Comparison of ENCODE assay signal across 9 cellular contexts in genomic region chr3:124032351-124032880, GRCh38. TPM values are rescaled to one million over a fixed set of nuclear protein-coding genes. Genes with fewer than 3 reads are reported as not detected.
DNase-seq lines count a peak whose midpoint lies in the region; ATAC-seq, FAIRE-seq and TF ChIP-seq lines count a peak whose summit lies in the region.
"Had no signal": no experiment of that assay in that cellular context is flagged by ENCODE, and none has a peak within 500 bp of the region (broad histone marks: within the 10 kb centered on the region; RNA-seq: fewer than 3 reads in every experiment).

No MANE protein-coding gene starts in this region.

- H4K20me1 ChIP-seq in endothelial cell of umbilical vein (replicated peaks; ENCODE audit: control insufficient read depth, extremely low read depth, insufficient read depth, low read length), result peaks cover 3% of the 10 kb centered on the region

- TF ChIP-seq CTCF in A549 (IDR thresholded peaks at IDR 0.05), result no peak
- TF ChIP-seq CTCF in RWPE2 (IDR thresholded peaks at IDR 0.05; ENCODE audit: poor library complexity, severe bottlenecking), result no peak
- TF ChIP-seq CTCF in endothelial cell of umbilical vein (IDR thresholded peaks at IDR 0.05; ENCODE audit: extremely low read depth in 1 of 2, insufficient read depth in 1 of 2, low read depth in 1 of 2, low read length in 2 of 2), result no peak
- TF ChIP-seq CTCF in vagina (IDR thresholded peaks at IDR 0.05), result no peak

- no peak for TF ChIP-seq RAD21 in A549 (conservative IDR thresholded peaks at IDR 0.05 in 1 of 2, IDR thresholded peaks at IDR 0.05 in 1 of 2)

- FAIRE-seq in A549 (lab: Jason Lieb, UNC) (no peak), endothelial cell of umbilical vein (lab: Jason Lieb, UNC) (no peak)

- H3K9me3 ChIP-seq in A549 (0 out of 3 replicates have a peak, but pooled peaks cover 4% of the 10 kb centered on the region), HAP-1 (no peaks in the 10 kb centered on the region), RWPE2 (ENCODE audit: severe bottlenecking) (no peaks in the 10 kb centered on the region), endothelial cell of umbilical vein (replicated peaks; ENCODE audit: control insufficient read depth, insufficient read depth, low read length) (no peaks in the 10 kb centered on the region), mucosa of stomach (ENCODE audit: control insufficient read depth, low read length) (no peaks in the 10 kb centered on the region), vagina (no peaks in the 10 kb centered on the region)

- H3K27me3 ChIP-seq in HAP-1 (ENCODE audit: low read depth), result peaks cover 48% of the 10 kb centered on the region
- H3K27me3 ChIP-seq in RWPE2 (ENCODE audit: insufficient read depth, poor library complexity, severe bottlenecking), result peaks cover 89% of the 10 kb centered on the region
- H3K27me3 ChIP-seq in endothelial cell of umbilical vein (ENCODE audit: control insufficient read depth in 2 of 2, insufficient read depth in 2 of 2, low read length in 2 of 2), result peaks cover 22 to 31% of the 10 kb centered on the region in 2 experiments
- peaks cover 52% of the 10 kb centered on the region for H3K27me3 ChIP-seq in mucosa of stomach (ENCODE audit: control insufficient read depth, insufficient read depth, low read length)
- H3K27me3 ChIP-seq in vagina, result no peaks in the 10 kb centered on the region

- no peaks in the 10 kb centered on the region for H3K79me2 ChIP-seq in endothelial cell of umbilical vein (ENCODE audit: control insufficient read depth, insufficient read depth, low read length)

- H3K27ac ChIP-seq in A549, result peak overlapping the region; percentile 88 to 97
- no peak overlapping the region for H3K27ac ChIP-seq in RWPE2 (ENCODE audit: poor library complexity, severe bottlenecking)
- H3K27ac ChIP-seq in endothelial cell of umbilical vein (ENCODE audit: insufficient read depth, low read depth, low read length), result peak overlapping the region; percentile 55
- peak overlapping the region; percentile 71 for H3K27ac ChIP-seq in vagina

- POLR2A ChIA-PET in A549 (lab: Yijun Ruan, JAX) (interaction anchor here (1.1 to 1.5 kb wide), 3 partner anchors 10 to 309 kb away, joined by 3 to 11 read pairs (median 6); partner anchors contain the start of gene CCDC14), endothelial cell of umbilical vein (lab: Charles Lee) (interaction anchor here (0.6 kb wide), 3 partner anchors 234 to 653 kb away, joined by 3 to 5 read pairs (median 4); no protein-coding TSS in a partner anchor)

- H3K4me3 ChIP-seq in A549, result peak overlapping the region; percentile 65
- H3K4me3 ChIP-seq in HAP-1, result peak overlapping the region; percentile 47
- H3K4me3 ChIP-seq in RWPE2 (ENCODE audit: severe bottlenecking), result peak overlapping the region; percentile 55
- H3K4me3 ChIP-seq in endothelial cell of umbilical vein (replicated peaks in 1 of 3; ENCODE audit: insufficient read depth in 1 of 3, low read depth in 1 of 3, low read length in 3 of 3), result peak overlapping the region; percentile 64 to 96 (median 65)
- peak overlapping the region; percentile 20 for H3K4me3 ChIP-seq in mucosa of stomach (ENCODE audit: low read length)
- H3K4me3 ChIP-seq in vagina, result peak overlapping the region; percentile 66 to 78

- DNase-seq in A549 (ENCODE audit: low read depth in 1 of 2, low spot score in 1 of 2) (peak in 1 of 2 experiments; percentile 8), HAP-1 (ENCODE audit: low spot score in 2 of 2) (peak; percentile 43 to 73), RWPE2 (ENCODE audit: low spot score) (no peak), endothelial cell of umbilical vein (ENCODE audit: low read depth, low spot score) (no peak), vagina (ENCODE audit: extremely low spot score in 2 of 2) (no peak), middle frontal gyrus (ENCODE audit: extremely low spot score, low spot score) (no peak), RKO (ENCODE audit: low spot score) (no peak)

- H3K4me2 ChIP-seq in A549 (peak overlapping the region; percentile 97), endothelial cell of umbilical vein (ENCODE audit: insufficient read depth, low read length) (peak overlapping the region; percentile 92)

- CTCF ChIA-PET in A549 (lab: Yijun Ruan, JAX) (interaction anchor here (0.6 to 4.4 kb wide), 24 partner anchors 10 to 671 kb away, joined by 3 to 44 read pairs (median 4); partner anchors contain the start of gene CCDC14), endothelial cell of umbilical vein (lab: Charles Lee) (interaction anchor here (0.6 to 4.1 kb wide), 29 partner anchors 9 to 657 kb away, joined by 3 to 48 read pairs (median 4); partner anchors contain the start of gene CCDC14)

- in situ Hi-C loops in HAP-1 (cut with MboI; ENCODE audit: low sequenced_read_pairs), result no loop called here

- dilution Hi-C loops in endothelial cell of umbilical vein (cut with MboI; ENCODE audit: extremely low pct_ligation_motif_present, low sequenced_read_pairs), result no loop called here

- peaks cover 8% of the 10 kb centered on the region; the same call in 1 of the 3 replicates for H3K4me1 ChIP-seq in A549
- peaks cover 8% of the 10 kb centered on the region for H3K4me1 ChIP-seq in HAP-1
- H3K4me1 ChIP-seq in RWPE2 (ENCODE audit: insufficient read depth, poor library complexity, severe bottlenecking), result no peaks in the 10 kb centered on the region
- H3K4me1 ChIP-seq in endothelial cell of umbilical vein (ENCODE audit: control insufficient read depth, extremely low read depth, insufficient read depth, low read length), result peaks cover 6% of the 10 kb centered on the region
- peaks cover 9% of the 10 kb centered on the region for H3K4me1 ChIP-seq in mucosa of stomach (ENCODE audit: control insufficient read depth, insufficient read depth, low read length)
- peaks cover 15% of the 10 kb centered on the region for H3K4me1 ChIP-seq in vagina
- H3K4me1 ChIP-seq: foreskin keratinocyte had no signal

- intact Hi-C loops in endothelial cell of umbilical vein (cut with micrococcal nuclease), result loop anchor here (2.0 to 5.0 kb wide), 6 partner anchors 16 to 525 kb away; partner anchors contain the start of gene CCDC14
- intact Hi-C loops in vagina (cut with DNase I), result loop anchor here (1.0 to 2.0 kb wide), 2 partner anchors 217 to 240 kb away; no protein-coding TSS in a partner anchor

- no TSS peak for BruUV-seq in endothelial cell of umbilical vein (replicated peaks; lab: Mats Ljungman, UMichigan)

- WGBS in A549 (ENCODE audit: missing lambda C conversion rate), result 35% methylated on average over 25 of the region's 29 CpGs

- no peak for TF ChIP-seq POLR2A in A549 (IDR thresholded peaks at IDR 0.05; ENCODE audit: low read length)
- peak; percentile 8 for TF ChIP-seq POLR2A in endothelial cell of umbilical vein (IDR thresholded peaks at IDR 0.05; ENCODE audit: low read depth, low read length)
- no peak for TF ChIP-seq POLR2A in vagina (IDR thresholded peaks at IDR 0.05)

- no peaks in the 10 kb centered on the region for H3K9me1 ChIP-seq in endothelial cell of umbilical vein (replicated peaks; ENCODE audit: control insufficient read depth, extremely low read depth, insufficient read depth, low read length)

- H3K9ac ChIP-seq in endothelial cell of umbilical vein (replicated peaks; ENCODE audit: extremely low read depth, insufficient read depth, low read length), result peak overlapping the region; percentile 62
- peak overlapping the region; percentile 53 for H3K9ac ChIP-seq in mucosa of stomach (ENCODE audit: low read length)

- H3K36me3 ChIP-seq in HAP-1 (replicated peaks) (no peaks in the 10 kb centered on the region), RWPE2 (ENCODE audit: low read depth) (no peaks in the 10 kb centered on the region), endothelial cell of umbilical vein (ENCODE audit: control insufficient read depth in 2 of 2, extremely low read depth in 1 of 2, insufficient read depth in 2 of 2, low read length in 2 of 2) (no peaks in the 10 kb centered on the region), mucosa of stomach (ENCODE audit: control insufficient read depth, insufficient read depth, low read length) (no peaks in the 10 kb centered on the region), vagina (no peaks in the 10 kb centered on the region)

- H2AFZ ChIP-seq in endothelial cell of umbilical vein (ENCODE audit: low read depth, low read length), result peak overlapping the region; percentile 99

- no peak for TF ChIP-seq EP300 in A549 (IDR thresholded peaks at IDR 0.05)

- ATAC-seq in A549 (peak; percentile 62 to 73), RWPE2 (ENCODE audit: low read depth) (peak; percentile 9)

TF ChIP-seq in endothelial cell of umbilical vein, 7 proteins besides CTCF, POLR2A, EP300 and RAD21 (continues in another document):
- TF ChIP-seq JUN (IDR thresholded peaks at IDR 0.05; ENCODE audit: borderline replicate concordance, insufficient read depth, insufficient read length, low read depth), result no peak

RNA-seq across cellular contexts. Expression of gene KALRN, which starts 0.8 kb away (rescaled TPM):
- polyA plus RNA-seq in A549 (2011; rRNA removed) (2.2 and 2.9 TPM in 2 replicates), A549 (2017; fragmentation: RNase III; extraction: RNeasy Plus Mini Kit Qiagen cat#74134 plus additional on column Dnase treatment) (1.0 to 1.5 TPM (median 1.1 TPM) in 3 replicates), endothelial cell of umbilical vein (5.8 and 6.5 TPM in 2 replicates)
- polyA plus RNA-seq in A549 (2012; cell fraction: cytosol; rRNA removed), result 1.2 and 1.5 TPM in 2 replicates
- polyA plus RNA-seq in A549 (2012; cell fraction: nucleus; rRNA removed), result 1.3 and 2.2 TPM in 2 replicates
- 6.4 and 7.5 TPM in 2 replicates for polyA minus RNA-seq in A549 (2011; rRNA and poly(A)+ RNA removed)
- total RNA-seq in endothelial cell of umbilical vein (16.2 and 19.6 TPM in 2 replicates), vagina (48.1 TPM)
- 6.2 and 7.5 TPM in 2 replicates for polyA plus RNA-seq in endothelial cell of umbilical vein (2011; cell fraction: cytosol; rRNA removed)
- 24.5 and 32.1 TPM in 2 replicates for polyA plus RNA-seq in endothelial cell of umbilical vein (2011; cell fraction: nucleus; rRNA removed)
- 5.1 and 5.4 TPM in 2 replicates for polyA plus RNA-seq in endothelial cell of umbilical vein (2012)
- polyA minus RNA-seq in endothelial cell of umbilical vein, result 44.0 and 58.3 TPM in 2 replicates
- not detected for polyA minus RNA-seq in endothelial cell of umbilical vein (2011; cell fraction: cytosol; rRNA and poly(A)+ RNA removed)
- 92.0 and 98.6 TPM in 2 replicates for polyA minus RNA-seq in endothelial cell of umbilical vein (2011; cell fraction: nucleus; rRNA and poly(A)+ RNA removed)

RNA-seq across cellular contexts. Expression of gene ROPN1, which starts 40.5 kb away (rescaled TPM):
- polyA plus RNA-seq in A549 (2011; rRNA removed), result not detected in 2 replicates
- not detected in 2 replicates for polyA plus RNA-seq in A549 (2012; cell fraction: cytosol; rRNA removed)
- not detected in 2 replicates for polyA plus RNA-seq in A549 (2012; cell fraction: nucleus; rRNA removed)
- not detected in 3 replicates for polyA plus RNA-seq in A549 (2017; fragmentation: RNase III; extraction: RNeasy Plus Mini Kit Qiagen cat#74134 plus additional on column Dnase treatment)
- polyA minus RNA-seq in A549 (2011; rRNA and poly(A)+ RNA removed), result not detected in 2 replicates
- not detected in 2 replicates for total RNA-seq in endothelial cell of umbilical vein
- polyA plus RNA-seq in endothelial cell of umbilical vein, result not detected in 2 replicates
- not detected in 2 replicates for polyA plus RNA-seq in endothelial cell of umbilical vein (2011; cell fraction: cytosol; rRNA removed)
- not detected in 2 replicates for polyA plus RNA-seq in endothelial cell of umbilical vein (2011; cell fraction: nucleus; rRNA removed)
- not detected in 2 replicates for polyA plus RNA-seq in endothelial cell of umbilical vein (2012)
- polyA minus RNA-seq in endothelial cell of umbilical vein, result not detected in 2 replicates
- not detected for polyA minus RNA-seq in endothelial cell of umbilical vein (2011; cell fraction: cytosol; rRNA and poly(A)+ RNA removed)
- polyA minus RNA-seq in endothelial cell of umbilical vein (2011; cell fraction: nucleus; rRNA and poly(A)+ RNA removed), result not detected in 2 replicates
- not detected for total RNA-seq in vagina
- total RNA-seq: foreskin keratinocyte had no signal
- polyA plus RNA-seq: foreskin keratinocyte had no signal

Comparison
In these comparisons a context has a peak if more than half of its experiments do, and no peak if none do; other contexts are left out.
1. DNase-seq: peak in HAP-1 (2 of 2); none in RWPE2 (single experiment), endothelial cell of umbilical vein (single experiment), vagina (0 of 2), middle frontal gyrus (single experiment) and RKO (single experiment).
2. H3K4me3 ChIP-seq: peak in every context shown above with its lines; median percentile 72 in vagina; 65 in A549; 65 in endothelial cell of umbilical vein; 55 in RWPE2; 47 in HAP-1; 20 in mucosa of stomach.